ENCODE assay signal across 8 cellular contexts in the genomic region with DNA sequence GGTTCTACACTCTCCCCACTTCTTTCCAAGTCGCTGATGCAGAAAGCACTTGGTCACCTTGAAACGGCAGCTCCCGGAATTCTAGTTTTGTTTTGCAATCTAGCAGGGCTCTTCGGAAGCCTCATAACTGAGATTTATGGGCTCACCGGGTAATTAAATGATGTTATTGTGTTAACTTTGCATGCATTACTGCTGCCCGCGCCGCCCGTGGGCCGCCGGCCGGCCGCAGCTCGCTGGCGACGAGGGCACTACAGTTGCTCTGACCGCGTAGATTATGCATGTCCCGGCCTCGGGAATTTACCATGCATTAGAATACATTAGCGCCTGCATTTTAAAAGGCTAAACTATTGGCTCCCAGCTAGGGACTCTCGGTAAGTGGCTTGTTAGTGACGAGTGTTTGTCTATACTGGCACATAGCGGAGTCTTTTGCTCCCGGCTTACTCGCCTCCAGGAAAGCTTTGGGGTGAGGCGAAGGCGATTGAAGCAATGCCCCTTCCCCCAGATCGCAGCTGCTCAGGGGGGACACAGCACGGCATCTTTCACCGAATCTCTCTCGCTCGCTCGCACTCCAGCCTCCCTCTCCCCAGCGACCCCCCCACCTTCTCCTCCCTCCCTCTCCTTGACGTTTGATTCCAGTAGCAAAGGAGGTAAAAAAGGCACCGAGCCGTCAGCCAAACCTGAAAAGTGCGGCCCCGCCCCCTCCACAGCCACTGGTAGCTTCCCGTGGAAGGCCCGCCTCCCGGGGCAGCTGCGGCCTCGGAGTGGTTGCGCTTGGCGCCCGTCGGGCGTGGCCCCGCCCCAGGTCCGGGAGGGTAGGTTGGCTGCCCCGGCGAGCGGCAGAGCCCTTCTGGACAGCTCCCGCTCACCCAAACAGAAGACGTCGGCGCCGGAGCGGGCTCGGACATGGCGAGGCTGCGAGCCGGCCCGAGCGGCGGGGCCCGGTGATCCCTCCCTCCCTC. TPM values are rescaled to one million over a fixed set of nuclear protein-coding genes. Genes with fewer than 3 reads are reported as not detected.
DNase-seq lines count a peak whose midpoint lies in the region; ATAC-seq and TF ChIP-seq lines count a peak whose summit lies in the region.

ONECUT2 (plus strand) TSS at position 839 of the 959 bp plus-strand sequence. CDS start 343 bp downstream, outside the sequence.

- H3K4me3 ChIP-seq in kidney epithelial cell (ENCODE audit: low read depth, low read length): peak within 1 kb of the TSS; percentile 46

- peaks cover 90% of the 10 kb centered on the region for H3K27me3 ChIP-seq in kidney epithelial cell (ENCODE audit: control insufficient read depth, insufficient read depth, low read length)

- TF ChIP-seq CTCF in kidney epithelial cell (IDR thresholded peaks at IDR 0.05; ENCODE audit: insufficient read depth, low read length, poor library complexity, severe bottlenecking): no peak

- H3K36me3 ChIP-seq in kidney epithelial cell (ENCODE audit: control insufficient read depth, insufficient read depth, low read length): no peaks in the 10 kb centered on the region

- peak; percentile 94 for ATAC-seq in HG03025 (IDR thresholded peaks at IDR 0.05; ENCODE audit: low FRiP score, unreplicated experiment)
- ATAC-seq in activated CD4-positive, CD25-positive, alpha-beta regulatory T cell treated with anti-CD3 and anti-CD28 coated beads, Interleukin-2, amount 50 U/mL, for 24 hours: peak; percentile 84 to 85

- DNase-seq in ELF-1 (ENCODE audit: low read depth, low spot score): peak; percentile 97
- DNase-seq in NCI-H226: peak; percentile 79
- DNase-seq in cerebellum (ENCODE audit: low spot score): peak; percentile 98
- peak; percentile 65 for DNase-seq in kidney epithelial cell (ENCODE audit: low read depth)
- peak; percentile 40 to 72 for DNase-seq in stimulated activated CD4-positive, alpha-beta T cell treated with anti-CD3 and anti-CD28 coated beads, Interleukin-12 subunit alpha, Interleukin-12 subunit beta, amount 100 ng/mL, for 24 hours (ENCODE audit: low read depth in 2 of 2)
- DNase-seq in NK-92 treated with Interleukin-12 subunit alpha and Interleukin-12 subunit beta, amount 100 ng/mL, for 24 hours (lab: John Stamatoyannopoulos, UW): no peak

RNA-seq across cellular contexts. Expression of gene ONECUT2, which starts in this region (rescaled TPM):
- total RNA-seq in cerebellum (9.9 TPM), kidney epithelial cell (0.46 and 0.48 TPM in 2 replicates)

Comparison
In these comparisons a context has a peak if more than half of its experiments do, and no peak if none do; other contexts are left out.
1. Peak in DNase-seq and H3K4me3 ChIP-seq in kidney epithelial cell; RNA of the gene not detected or under 1 TPM.